9 cellular contexts compared by ENCODE assay signal in the genomic region with DNA sequence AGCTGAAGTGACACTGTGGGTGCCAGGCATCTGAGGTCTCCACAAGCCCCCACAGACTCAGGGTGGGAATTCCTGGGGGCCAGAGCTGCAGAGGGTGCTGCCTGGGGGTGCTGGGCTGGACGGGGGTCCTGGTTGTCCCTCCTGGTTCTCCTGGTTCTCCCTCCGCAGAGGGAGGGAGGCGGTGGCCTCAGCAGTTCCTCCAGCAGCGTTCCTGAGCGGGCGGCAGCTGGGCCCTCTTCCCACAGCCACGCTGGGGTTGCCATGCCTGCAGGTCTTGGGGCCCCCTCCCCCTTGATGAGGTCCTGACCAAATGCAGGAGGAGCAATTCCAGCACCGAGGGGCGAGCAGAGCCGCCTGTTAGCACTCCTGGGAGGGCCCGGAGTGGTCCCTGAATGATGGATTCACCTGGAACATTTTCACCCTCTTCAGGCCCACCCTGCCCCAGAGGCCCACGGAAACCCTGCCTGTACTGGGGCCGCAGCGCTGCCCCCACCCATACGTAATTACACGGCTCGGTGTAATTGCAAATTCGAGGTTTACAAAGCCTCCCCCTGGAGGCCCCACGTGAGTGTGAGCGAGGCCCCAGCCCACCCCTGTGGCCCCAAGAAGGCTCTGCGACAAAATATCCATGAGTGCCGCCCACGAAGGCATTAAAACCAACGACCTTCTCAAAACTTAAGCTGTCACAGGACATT. TPM values are rescaled to one million over a fixed set of nuclear protein-coding genes. Genes with fewer than 3 reads are reported as not detected.
DNase-seq lines count a peak whose midpoint lies in the region; ATAC-seq and TF ChIP-seq lines count a peak whose summit lies in the region.
"Had no signal": no experiment of that assay in that cellular context is flagged by ENCODE, and none has a peak within 500 bp of the region (broad histone marks: within the 10 kb centered on the region; RNA-seq: fewer than 3 reads in every experiment).

No MANE protein-coding gene starts in this region.

- peak overlapping the region; percentile 89 to 98 (median 92) for H3K4me3 Mint-ChIP-seq in T-cell
- no peak overlapping the region for H3K4me3 Mint-ChIP-seq in glutamatergic neuron (ENCODE audit: unreplicated experiment)
- H3K4me3 Mint-ChIP-seq in stimulated activated memory B cell treated with anti-CD40 and anti-IgM and Interleukin-4, amounts not matched to agents 10 μg/mL and 1 μg/mL and 100 μg/mL, for 72 hours: peak overlapping the region; percentile 88
- H3K4me3 Mint-ChIP-seq: neural crest cell had no signal

- H3K27ac Mint-ChIP-seq in T-cell: peak overlapping the region; percentile 96 to 99
- no peak overlapping the region for H3K27ac Mint-ChIP-seq in glutamatergic neuron (ENCODE audit: unreplicated experiment)
- peak overlapping the region; percentile 93 for H3K27ac Mint-ChIP-seq in stimulated activated memory B cell treated with anti-CD40 and anti-IgM and Interleukin-4, amounts not matched to agents 10 μg/mL and 1 μg/mL and 100 μg/mL, for 72 hours

- H3K36me3 ChIP-seq in mesendoderm (ENCODE audit: control insufficient read depth, insufficient read depth, low read length): no peaks in the 10 kb centered on the region

- H2BK120ac ChIP-seq in mesendoderm (ENCODE audit: low read depth, low read length): no peak overlapping the region

- H3K79me1 ChIP-seq in mesendoderm (ENCODE audit: low read length): no peaks in the 10 kb centered on the region

- H3K4me1 ChIP-seq in mesendoderm (ENCODE audit: control insufficient read depth, low read depth, low read length): no peaks in the 10 kb centered on the region

- no peaks in the 10 kb centered on the region for H3K79me2 ChIP-seq in mesendoderm (ENCODE audit: control insufficient read depth, insufficient read depth, low read length)

- H2AK5ac ChIP-seq in mesendoderm (ENCODE audit: low read length): no peak overlapping the region

- H2BK15ac ChIP-seq in mesendoderm (replicated peaks; ENCODE audit: low read depth): no peak overlapping the region

- no peaks in the 10 kb centered on the region for H3K27me3 ChIP-seq in mesendoderm (ENCODE audit: insufficient read depth, low read length, poor library complexity)

- TF ChIP-seq CTCF in glutamatergic neuron (IDR thresholded peaks at IDR 0.05; ENCODE audit: partially characterized antibody, unreplicated experiment): no peak

- H4K5ac ChIP-seq in mesendoderm (ENCODE audit: low read length): no peak overlapping the region

- no CpG with 5 or more reads among the region's 24 CpGs for WGBS in mesendoderm (ENCODE audit: extremely low coverage, insufficient coverage, low lambda C conversion rate)

- H3K27ac ChIP-seq in mesendoderm (ENCODE audit: low read depth, low read length): no peak overlapping the region

- POLR2A ChIA-PET in T-cell (lab: Charles Lee): interaction anchor here in 1 of 2 donors (0.5 kb wide), 1 partner anchor 1082 kb away, joined by 8 read pairs; no protein-coding TSS in a partner anchor

- H3K36me3 Mint-ChIP-seq in T-cell: peaks cover 6% of the 10 kb centered on the region
- no peaks in the 10 kb centered on the region for H3K36me3 Mint-ChIP-seq in glutamatergic neuron (ENCODE audit: unreplicated experiment)
- peaks cover under 1% of the 10 kb centered on the region for H3K36me3 Mint-ChIP-seq in stimulated activated memory B cell treated with anti-CD40 and anti-IgM and Interleukin-4, amounts not matched to agents 10 μg/mL and 1 μg/mL and 100 μg/mL, for 72 hours

- peak in 3 of 4 experiments; percentile 6 to 25 (median 7) for ATAC-seq in T-cell (replicated peaks in 1 of 4)
- ATAC-seq in stimulated activated memory B cell treated with anti-CD40 and anti-IgM and Interleukin-4, amounts not matched to agents 10 μg/mL and 1 μg/mL and 100 μg/mL, for 72 hours: no peak

- DNase-seq in NOMO-1 (lab: John Stamatoyannopoulos, UW; ENCODE audit: unreplicated experiment in 2 of 2): peak; percentile 26 to 37
- no peak for DNase-seq in NOMO-1 treated with dmso at 0.1 percent for 144 hours (lab: John Stamatoyannopoulos, UW; ENCODE audit: unreplicated experiment)
- peak in 4 of 34 experiments; percentile 16 to 37 (median 24) for DNase-seq in T-cell
- peak; percentile 16 for DNase-seq in glutamatergic neuron
- DNase-seq in mesendoderm: no peak
- no peak for DNase-seq in COLO829 (ENCODE audit: low spot score)
- DNase-seq in NCI-H510A (lab: John Stamatoyannopoulos, UW): no peak

- CTCF ChIA-PET in T-cell (lab: Charles Lee): interaction anchor here (0.5 to 1.5 kb wide), 5 partner anchors 84 to 230 kb away, joined by 3 to 7 read pairs (median 3); no protein-coding TSS in a partner anchor

- H3K9ac ChIP-seq in mesendoderm (ENCODE audit: low read length): no peak overlapping the region

- no peak overlapping the region for H2BK5ac ChIP-seq in mesendoderm (ENCODE audit: low read length)

- H3K56ac ChIP-seq in mesendoderm (ENCODE audit: low read length): no peak overlapping the region

- H3K18ac ChIP-seq in mesendoderm (ENCODE audit: low read length): no peak overlapping the region

- H3K23ac ChIP-seq in mesendoderm (ENCODE audit: low read length): no peak overlapping the region

- H3K4ac ChIP-seq in mesendoderm (ENCODE audit: low read depth, low read length): no peak overlapping the region

- H3K27me3 Mint-ChIP-seq in T-cell (no peaks in the 10 kb centered on the region), glutamatergic neuron (ENCODE audit: unreplicated experiment) (peaks cover 2% of the 10 kb centered on the region)
- peaks cover 2% of the 10 kb centered on the region for H3K27me3 Mint-ChIP-seq in stimulated activated memory B cell treated with anti-CD40 and anti-IgM and Interleukin-4, amounts not matched to agents 10 μg/mL and 1 μg/mL and 100 μg/mL, for 72 hours

- no peak overlapping the region for H3K4me2 ChIP-seq in mesendoderm (ENCODE audit: low read length)

- H3K9me3 Mint-ChIP-seq in T-cell (no peaks in the 10 kb centered on the region), glutamatergic neuron (ENCODE audit: unreplicated experiment) (peaks cover 2% of the 10 kb centered on the region)
- H3K9me3 Mint-ChIP-seq in stimulated activated memory B cell treated with anti-CD40 and anti-IgM and Interleukin-4, amounts not matched to agents 10 μg/mL and 1 μg/mL and 100 μg/mL, for 72 hours: no peaks in the 10 kb centered on the region
- H3K9me3 Mint-ChIP-seq: neural crest cell had no signal

- no peak overlapping the region for H4K8ac ChIP-seq in mesendoderm (ENCODE audit: low read depth, low read length)

- H3K4me3 ChIP-seq in mesendoderm (ENCODE audit: low read length): no peak overlapping the region

- H3K4me1 Mint-ChIP-seq in T-cell (peaks cover 42 to 74% (median 67%) of the 10 kb centered on the region in 3 donors), glutamatergic neuron (ENCODE audit: low read depth, unreplicated experiment) (no peaks in the 10 kb centered on the region)
- peaks cover 51% of the 10 kb centered on the region for H3K4me1 Mint-ChIP-seq in stimulated activated memory B cell treated with anti-CD40 and anti-IgM and Interleukin-4, amounts not matched to agents 10 μg/mL and 1 μg/mL and 100 μg/mL, for 72 hours

RNA-seq across cellular contexts. Expression of a gene that starts 0.6 kb away (rescaled TPM):
- 100 to 1,000 TPM in 2 of 5 donors, 10 to 100 TPM in 3; 62.3 to 133 (median 88.9) TPM for total RNA-seq in T-cell
- total RNA-seq in glutamatergic neuron (ENCODE audit: unreplicated experiment): not detected
- not detected for polyA plus RNA-seq in mesendoderm (2013, experiment 1 of 2)
- polyA plus RNA-seq in mesendoderm (2013, experiment 2 of 2): not detected
- total RNA-seq: neural crest cell had no signal

RNA-seq across cellular contexts. Expression of a gene that starts 0.7 kb away (rescaled TPM):
- 100 to 1,000 TPM in 2 of 5 donors, 10 to 100 TPM in 3; 66.9 to 185 (median 92.3) TPM for total RNA-seq in T-cell
- not detected for total RNA-seq in glutamatergic neuron (ENCODE audit: unreplicated experiment)
- polyA plus RNA-seq in mesendoderm (2013, experiment 1 of 2): not detected
- not detected for polyA plus RNA-seq in mesendoderm (2013, experiment 2 of 2)
- total RNA-seq: neural crest cell had no signal

RNA-seq across cellular contexts. Expression of a gene that starts 30.7 kb away (rescaled TPM):
- total RNA-seq in T-cell: 1 to 10 TPM in 1 of 5 donors, under 1 TPM in 4; 0.29 to 1.3 (median 0.51) TPM
- total RNA-seq in glutamatergic neuron (ENCODE audit: unreplicated experiment): not detected
- 0.10 TPM for polyA plus RNA-seq in mesendoderm (2013, experiment 1 of 2)
- 0.17 TPM for polyA plus RNA-seq in mesendoderm (2013, experiment 2 of 2)

Comparison
In these comparisons a context has a peak if more than half of its experiments do, and no peak if none do; other contexts are left out.
1. DNase-seq: peak in NOMO-1 (2 of 2) and glutamatergic neuron (single experiment); none in NOMO-1 treated with dmso at 0.1 percent for 144 hours (single experiment), mesendoderm (single experiment), COLO829 (single experiment) and NCI-H510A (single experiment).
2. RNA of a gene that starts 0.6 kb away (total RNA-seq): 62.3 to 133 TPM in T-cell; not detected in glutamatergic neuron (single experiment); every median in the first group is over 10 times any median in the second.
3. RNA of a gene that starts 0.7 kb away (total RNA-seq): 66.9 to 185 TPM in T-cell; not detected in glutamatergic neuron (single experiment); every median in the first group is over 10 times any median in the second.